8 cellular contexts compared by ENCODE assay signal in the genomic region with DNA sequence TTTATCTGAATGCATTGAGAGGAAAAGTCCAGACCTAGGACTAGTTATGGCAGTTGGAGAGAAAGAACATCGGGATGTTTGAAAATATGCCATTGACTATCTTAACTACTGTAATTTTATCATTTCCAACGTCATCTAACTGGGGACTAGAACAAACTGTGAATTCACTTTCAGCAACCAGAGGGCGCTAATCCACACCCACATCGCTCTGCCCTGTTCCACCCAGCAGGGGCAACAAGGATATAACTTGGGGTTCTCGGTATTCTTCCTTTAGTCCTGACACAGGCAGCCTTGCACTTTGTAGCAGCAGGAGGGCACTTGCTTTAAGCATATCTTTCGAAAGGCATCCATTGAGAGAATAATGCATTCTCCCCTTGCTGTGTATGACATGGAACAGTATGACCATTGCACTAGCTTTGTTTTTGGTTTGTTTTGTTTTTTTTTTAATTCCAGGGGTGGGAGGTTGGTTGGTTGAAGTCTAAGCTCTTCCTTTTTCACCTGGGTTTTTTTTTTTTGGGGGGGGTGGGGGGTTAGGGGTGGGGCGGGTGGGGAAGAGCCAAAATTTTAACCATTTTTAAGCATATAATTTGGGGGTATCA. TPM values are rescaled to one million over a fixed set of nuclear protein-coding genes. Genes with fewer than 3 reads are reported as not detected.
DNase-seq lines count a peak whose midpoint lies in the region; ATAC-seq and TF ChIP-seq lines count a peak whose summit lies in the region.

No MANE protein-coding gene starts in this region.

- H3K27ac Mint-ChIP-seq in activated naive CD4-positive, alpha-beta T cell treated with anti-CD3 and anti-CD28 coated beads, Interleukin-2, amount 50 U/mL, for 24 hours: peak overlapping the region; percentile 57

- peaks cover 9% of the 10 kb centered on the region for H3K36me3 Mint-ChIP-seq in activated naive CD4-positive, alpha-beta T cell treated with anti-CD3 and anti-CD28 coated beads, Interleukin-2, amount 50 U/mL, for 24 hours

- H3K9me3 Mint-ChIP-seq in activated naive CD4-positive, alpha-beta T cell treated with anti-CD3 and anti-CD28 coated beads, Interleukin-2, amount 50 U/mL, for 24 hours: no peaks in the 10 kb centered on the region

- H3K4me1 Mint-ChIP-seq in activated naive CD4-positive, alpha-beta T cell treated with anti-CD3 and anti-CD28 coated beads, Interleukin-2, amount 50 U/mL, for 24 hours: peaks cover 25% of the 10 kb centered on the region

- intact Hi-C loops in Right ventricle myocardium superior (cut with DNase I): loop anchor here (5.0 kb wide), 2 partner anchors 189 to 269 kb away; no protein-coding TSS in a partner anchor
- intact Hi-C loops in sciatic nerve (cut with DNase I): no loop called here

- ATAC-seq in GM21717 (IDR thresholded peaks at IDR 0.05; ENCODE audit: unreplicated experiment) (peak; percentile 76), SK-N-SH treated with all-trans-retinoic acid at 6 μM for 48 hours (peak; percentile 96), Right ventricle myocardium superior (ENCODE audit: poor library complexity) (peak; percentile 83), sciatic nerve (peak; percentile 91)

- H3K4me3 Mint-ChIP-seq in activated naive CD4-positive, alpha-beta T cell treated with anti-CD3 and anti-CD28 coated beads, Interleukin-2, amount 50 U/mL, for 24 hours: peak overlapping the region; percentile 8

- DNase-seq in DMS53 treated with DMSO at 0.1 percent for 48 hours (lab: John Stamatoyannopoulos, UW; ENCODE audit: unreplicated experiment) (peak; percentile 76), LoVo (ENCODE audit: low spot score) (peak; percentile 60), Right ventricle myocardium superior (peak; percentile 55), sciatic nerve (ENCODE audit: low spot score) (no peak), NCI-H187 (lab: John Stamatoyannopoulos, UW) (no peak)

- no peaks in the 10 kb centered on the region for H3K27me3 Mint-ChIP-seq in activated naive CD4-positive, alpha-beta T cell treated with anti-CD3 and anti-CD28 coated beads, Interleukin-2, amount 50 U/mL, for 24 hours

TF ChIP-seq in SK-N-SH treated with all-trans-retinoic acid at 6 μM for 48 hours, 23 proteins besides CTCF, POLR2A, EP300 and RAD21:
- TF ChIP-seq, protein P1, sequence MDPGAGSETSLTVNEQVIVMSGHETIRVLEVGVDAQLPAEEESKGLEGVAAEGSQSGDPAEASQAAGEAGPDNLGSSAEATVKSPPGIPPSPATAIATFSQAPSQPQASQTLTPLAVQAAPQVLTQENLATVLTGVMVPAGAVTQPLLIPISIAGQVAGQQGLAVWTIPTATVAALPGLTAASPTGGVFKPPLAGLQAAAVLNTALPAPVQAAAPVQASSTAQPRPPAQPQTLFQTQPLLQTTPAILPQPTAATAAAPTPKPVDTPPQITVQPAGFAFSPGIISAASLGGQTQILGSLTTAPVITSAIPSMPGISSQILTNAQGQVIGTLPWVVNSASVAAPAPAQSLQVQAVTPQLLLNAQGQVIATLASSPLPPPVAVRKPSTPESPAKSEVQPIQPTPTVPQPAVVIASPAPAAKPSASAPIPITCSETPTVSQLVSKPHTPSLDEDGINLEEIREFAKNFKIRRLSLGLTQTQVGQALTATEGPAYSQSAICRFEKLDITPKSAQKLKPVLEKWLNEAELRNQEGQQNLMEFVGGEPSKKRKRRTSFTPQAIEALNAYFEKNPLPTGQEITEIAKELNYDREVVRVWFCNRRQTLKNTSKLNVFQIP (CRISPR knock-in tag; IDR thresholded peaks at IDR 0.05; ENCODE audit: borderline replicate concordance, low read depth): no peak
- no peak for TF ChIP-seq ARNTL (CRISPR knock-in tag; IDR thresholded peaks at IDR 0.05; ENCODE audit: borderline replicate concordance, low read depth)
- no peak for TF ChIP-seq ESRRG (CRISPR knock-in tag; IDR thresholded peaks at IDR 0.05)
- no peak for TF ChIP-seq ZC3H10 (CRISPR knock-in tag; IDR thresholded peaks at IDR 0.05)
- TF ChIP-seq CSDC2 (CRISPR knock-in tag; IDR thresholded peaks at IDR 0.05): no peak
- no peak for TF ChIP-seq ZFP30 (CRISPR knock-in tag; IDR thresholded peaks at IDR 0.05)
- TF ChIP-seq ZNF565 (CRISPR knock-in tag; conservative IDR thresholded peaks at IDR 0.05; ENCODE audit: low read depth): no peak
- TF ChIP-seq, protein P2, sequence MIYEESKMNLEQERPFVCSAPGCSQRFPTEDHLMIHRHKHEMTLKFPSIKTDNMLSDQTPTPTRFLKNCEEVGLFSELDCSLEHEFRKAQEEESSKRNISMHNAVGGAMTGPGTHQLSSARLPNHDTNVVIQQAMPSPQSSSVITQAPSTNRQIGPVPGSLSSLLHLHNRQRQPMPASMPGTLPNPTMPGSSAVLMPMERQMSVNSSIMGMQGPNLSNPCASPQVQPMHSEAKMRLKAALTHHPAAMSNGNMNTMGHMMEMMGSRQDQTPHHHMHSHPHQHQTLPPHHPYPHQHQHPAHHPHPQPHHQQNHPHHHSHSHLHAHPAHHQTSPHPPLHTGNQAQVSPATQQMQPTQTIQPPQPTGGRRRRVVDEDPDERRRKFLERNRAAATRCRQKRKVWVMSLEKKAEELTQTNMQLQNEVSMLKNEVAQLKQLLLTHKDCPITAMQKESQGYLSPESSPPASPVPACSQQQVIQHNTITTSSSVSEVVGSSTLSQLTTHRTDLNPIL (CRISPR knock-in tag; IDR thresholded peaks at IDR 0.05; ENCODE audit: low read depth): no peak
- no peak for TF ChIP-seq TOX (CRISPR knock-in tag; IDR thresholded peaks at IDR 0.05; ENCODE audit: borderline replicate concordance)
- TF ChIP-seq, protein P3, sequence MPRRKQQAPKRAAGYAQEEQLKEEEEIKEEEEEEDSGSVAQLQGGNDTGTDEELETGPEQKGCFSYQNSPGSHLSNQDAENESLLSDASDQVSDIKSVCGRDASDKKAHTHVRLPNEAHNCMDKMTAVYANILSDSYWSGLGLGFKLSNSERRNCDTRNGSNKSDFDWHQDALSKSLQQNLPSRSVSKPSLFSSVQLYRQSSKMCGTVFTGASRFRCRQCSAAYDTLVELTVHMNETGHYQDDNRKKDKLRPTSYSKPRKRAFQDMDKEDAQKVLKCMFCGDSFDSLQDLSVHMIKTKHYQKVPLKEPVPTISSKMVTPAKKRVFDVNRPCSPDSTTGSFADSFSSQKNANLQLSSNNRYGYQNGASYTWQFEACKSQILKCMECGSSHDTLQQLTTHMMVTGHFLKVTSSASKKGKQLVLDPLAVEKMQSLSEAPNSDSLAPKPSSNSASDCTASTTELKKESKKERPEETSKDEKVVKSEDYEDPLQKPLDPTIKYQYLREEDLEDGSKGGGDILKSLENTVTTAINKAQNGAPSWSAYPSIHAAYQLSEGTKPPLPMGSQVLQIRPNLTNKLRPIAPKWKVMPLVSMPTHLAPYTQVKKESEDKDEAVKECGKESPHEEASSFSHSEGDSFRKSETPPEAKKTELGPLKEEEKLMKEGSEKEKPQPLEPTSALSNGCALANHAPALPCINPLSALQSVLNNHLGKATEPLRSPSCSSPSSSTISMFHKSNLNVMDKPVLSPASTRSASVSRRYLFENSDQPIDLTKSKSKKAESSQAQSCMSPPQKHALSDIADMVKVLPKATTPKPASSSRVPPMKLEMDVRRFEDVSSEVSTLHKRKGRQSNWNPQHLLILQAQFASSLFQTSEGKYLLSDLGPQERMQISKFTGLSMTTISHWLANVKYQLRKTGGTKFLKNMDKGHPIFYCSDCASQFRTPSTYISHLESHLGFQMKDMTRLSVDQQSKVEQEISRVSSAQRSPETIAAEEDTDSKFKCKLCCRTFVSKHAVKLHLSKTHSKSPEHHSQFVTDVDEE (CRISPR knock-in tag; IDR thresholded peaks at IDR 0.05): no peak
- TF ChIP-seq ZNF70 (CRISPR knock-in tag; IDR thresholded peaks at IDR 0.05): no peak
- no peak for TF ChIP-seq GLIS3 (CRISPR knock-in tag; IDR thresholded peaks at IDR 0.05)
- TF ChIP-seq, protein P4, sequence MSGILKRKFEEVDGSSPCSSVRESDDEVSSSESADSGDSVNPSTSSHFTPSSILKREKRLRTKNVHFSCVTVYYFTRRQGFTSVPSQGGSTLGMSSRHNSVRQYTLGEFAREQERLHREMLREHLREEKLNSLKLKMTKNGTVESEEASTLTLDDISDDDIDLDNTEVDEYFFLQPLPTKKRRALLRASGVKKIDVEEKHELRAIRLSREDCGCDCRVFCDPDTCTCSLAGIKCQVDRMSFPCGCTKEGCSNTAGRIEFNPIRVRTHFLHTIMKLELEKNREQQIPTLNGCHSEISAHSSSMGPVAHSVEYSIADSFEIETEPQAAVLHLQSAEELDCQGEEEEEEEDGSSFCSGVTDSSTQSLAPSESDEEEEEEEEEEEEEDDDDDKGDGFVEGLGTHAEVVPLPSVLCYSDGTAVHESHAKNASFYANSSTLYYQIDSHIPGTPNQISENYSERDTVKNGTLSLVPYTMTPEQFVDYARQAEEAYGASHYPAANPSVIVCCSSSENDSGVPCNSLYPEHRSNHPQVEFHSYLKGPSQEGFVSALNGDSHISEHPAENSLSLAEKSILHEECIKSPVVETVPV (CRISPR knock-in tag; IDR thresholded peaks at IDR 0.05): no peak
- no peak for TF ChIP-seq ZFP3 (CRISPR knock-in tag; IDR thresholded peaks at IDR 0.05)
- TF ChIP-seq ISL1 (CRISPR knock-in tag; IDR thresholded peaks at IDR 0.05): no peak
- no peak for TF ChIP-seq BACH2 (CRISPR knock-in tag; IDR thresholded peaks at IDR 0.05; ENCODE audit: borderline replicate concordance)
- TF ChIP-seq ZNF8 (CRISPR knock-in tag; IDR thresholded peaks at IDR 0.05): no peak
- TF ChIP-seq SNAI2 (CRISPR knock-in tag; IDR thresholded peaks at IDR 0.05): no peak
- TF ChIP-seq PPARA (CRISPR knock-in tag; IDR thresholded peaks at IDR 0.05; ENCODE audit: borderline replicate concordance): no peak
- TF ChIP-seq OSR1 (CRISPR knock-in tag; IDR thresholded peaks at IDR 0.05): no peak

RNA-seq across cellular contexts. Expression of a gene that starts 31.5 kb away (rescaled TPM):
- total RNA-seq in Right ventricle myocardium superior: 11.4 TPM
- 37.2 TPM for total RNA-seq in sciatic nerve

Comparison
In these comparisons a context has a peak if more than half of its experiments do, and no peak if none do; other contexts are left out.
1. DNase-seq: peak in DMS53 treated with DMSO at 0.1 percent for 48 hours (single experiment), LoVo (single experiment) and Right ventricle myocardium superior (single experiment); none in sciatic nerve (single experiment) and NCI-H187 (0 of 2).
2. Peak in every context shown above with its lines, with median percentiles within 50 percentile points of each other: ATAC-seq.